In genomic region chr14:50318031-50318626, GRCh38 we compare ENCODE assay signal across 8 cellular contexts. TPM values are rescaled to one million over a fixed set of nuclear protein-coding genes. Genes with fewer than 3 reads are reported as not detected.
DNase-seq lines count a peak whose midpoint lies in the region; ATAC-seq and TF ChIP-seq lines count a peak whose summit lies in the region.

No MANE protein-coding gene starts in this region.

- no peak overlapping the region for H3K4me3 ChIP-seq in MM.1S (ENCODE audit: low read length)

- DNase-seq in EL, result peak; percentile 46
- peak; percentile 19 for DNase-seq in NCI-H1694 (lab: John Stamatoyannopoulos, UW)
- peak; percentile 9 for DNase-seq in central memory CD4-positive, alpha-beta T cell
- DNase-seq in nephron progenitor cell, result no peak
- DNase-seq in MM.1S, result no peak
- DNase-seq in activated T-cell treated with anti-CD3 and anti-CD28 coated beads, Interleukin-2, amount 50 U/mL, for 72 hours, result no peak

- H3K36me3 Mint-ChIP-seq in nephron progenitor cell (ENCODE audit: low read depth), result peaks cover 40% of the 10 kb centered on the region
- peaks cover 8 to 19% of the 10 kb centered on the region in 2 donors for H3K36me3 Mint-ChIP-seq in activated T-cell treated with anti-CD3 and anti-CD28 coated beads, Interleukin-2, amount 50 U/mL, for 72 hours (ENCODE audit: insufficient read depth in 2 of 2)

- no peak for ATAC-seq in GM18861 (IDR thresholded peaks at IDR 0.05; ENCODE audit: unreplicated experiment)
- ATAC-seq in GM18517 (IDR thresholded peaks at IDR 0.05; ENCODE audit: unreplicated experiment), result no peak
- ATAC-seq in activated T-cell treated with anti-CD3 and anti-CD28 coated beads, Interleukin-2, amount 50 U/mL, for 72 hours (replicated peaks in 1 of 2), result no peak

- H3K9me3 ChIP-seq in MM.1S (replicated peaks; ENCODE audit: insufficient read depth, low read length), result no peaks in the 10 kb centered on the region

- peaks cover 22% of the 10 kb centered on the region for H3K4me1 Mint-ChIP-seq in nephron progenitor cell
- H3K4me1 Mint-ChIP-seq in activated T-cell treated with anti-CD3 and anti-CD28 coated beads, Interleukin-2, amount 50 U/mL, for 72 hours (ENCODE audit: low read depth), result peaks cover 28% of the 10 kb centered on the region

- H3K9me2 ChIP-seq in MM.1S (replicated peaks; ENCODE audit: insufficient read depth, low read length), result no peaks in the 10 kb centered on the region

- H3K4me3 Mint-ChIP-seq in nephron progenitor cell, result no peak overlapping the region
- no peak overlapping the region for H3K4me3 Mint-ChIP-seq in activated T-cell treated with anti-CD3 and anti-CD28 coated beads, Interleukin-2, amount 50 U/mL, for 72 hours

- no peak overlapping the region for H3K4me2 ChIP-seq in MM.1S (ENCODE audit: low read depth, low read length)

- H3K27ac Mint-ChIP-seq in nephron progenitor cell, result no peak overlapping the region
- H3K27ac Mint-ChIP-seq in activated T-cell treated with anti-CD3 and anti-CD28 coated beads, Interleukin-2, amount 50 U/mL, for 72 hours, result no peak overlapping the region

- peaks cover 13% of the 10 kb centered on the region; the same call in 1 of the 2 replicates for H3F3A ChIP-seq in MM.1S (ENCODE audit: insufficient read depth, low read length)

- no peaks in the 10 kb centered on the region for H4K20me1 ChIP-seq in MM.1S (ENCODE audit: insufficient read depth, low read length)

- no peak overlapping the region for H3K9ac ChIP-seq in MM.1S (ENCODE audit: low read length)

- peaks cover 42% of the 10 kb centered on the region for H3K9me3 Mint-ChIP-seq in nephron progenitor cell
- H3K9me3 Mint-ChIP-seq in activated T-cell treated with anti-CD3 and anti-CD28 coated beads, Interleukin-2, amount 50 U/mL, for 72 hours, result peaks cover 1 to 3% of the 10 kb centered on the region in 2 donors

- H2AFZ ChIP-seq in MM.1S (ENCODE audit: low read length), result no peak overlapping the region

- peaks cover 5% of the 10 kb centered on the region for H3K27me3 Mint-ChIP-seq in nephron progenitor cell (ENCODE audit: low read depth, poor library complexity)
- H3K27me3 Mint-ChIP-seq in activated T-cell treated with anti-CD3 and anti-CD28 coated beads, Interleukin-2, amount 50 U/mL, for 72 hours (ENCODE audit: low read depth), result no peaks in the 10 kb centered on the region

- TF ChIP-seq CTCF in nephron progenitor cell (IDR thresholded peaks at IDR 0.05) (peak; percentile 74), MM.1S (IDR thresholded peaks at IDR 0.05; ENCODE audit: low read length) (no peak; the same call in 1 of the 2 replicates)

- H3K27me3 ChIP-seq in MM.1S (replicated peaks; ENCODE audit: insufficient read depth, low read length), result no peaks in the 10 kb centered on the region

- H3K4me1 ChIP-seq in MM.1S (ENCODE audit: low read length), result peaks cover 11% of the 10 kb centered on the region

- H3K27ac ChIP-seq in MM.1S (ENCODE audit: low read length), result no peak overlapping the region

- no peaks in the 10 kb centered on the region for H3K36me3 ChIP-seq in MM.1S (replicated peaks; ENCODE audit: insufficient read depth, low read length)

- peaks cover 10% of the 10 kb centered on the region; the same call in 1 of the 2 replicates for H3K79me2 ChIP-seq in MM.1S (ENCODE audit: low read length)

RNA-seq across cellular contexts. Expression of gene DMAC2L, which starts 6.0 kb away (rescaled TPM):
- 10 to 100 TPM; 18.2 to 18.9 TPM for total RNA-seq in activated T-cell treated with anti-CD3 and anti-CD28 coated beads, Interleukin-2, amount 50 U/mL, for 72 hours

RNA-seq across cellular contexts. Expression of gene L2HGDH, which starts 6.1 kb away (rescaled TPM):
- 10 to 100 TPM; 11.2 to 18.2 TPM for total RNA-seq in activated T-cell treated with anti-CD3 and anti-CD28 coated beads, Interleukin-2, amount 50 U/mL, for 72 hours

Comparison
In these comparisons a context has a peak if more than half of its experiments do, and no peak if none do; other contexts are left out.
1. DNase-seq: peak in EL (single experiment), NCI-H1694 (single experiment) and central memory CD4-positive, alpha-beta T cell (single experiment); none in nephron progenitor cell (single experiment), MM.1S (single experiment) and activated T-cell treated with anti-CD3 and anti-CD28 coated beads, Interleukin-2, amount 50 U/mL, for 72 hours (0 of 2).